8 cellular contexts compared by ENCODE assay signal in genomic region chr3:127673191-127674098, GRCh38. TPM values are rescaled to one million over a fixed set of nuclear protein-coding genes. Genes with fewer than 3 reads are reported as not detected.
DNase-seq lines count a peak whose midpoint lies in the region; ATAC-seq and TF ChIP-seq lines count a peak whose summit lies in the region.

No MANE protein-coding gene starts in this region.

- no peak for TF ChIP-seq EP300 in neural cell (conservative IDR thresholded peaks at IDR 0.05; ENCODE audit: poor library complexity, severe bottlenecking)

- peak overlapping the region; percentile 75 for H3K9ac ChIP-seq in fibroblast of lung (ENCODE audit: insufficient read depth, low read length)
- H3K9ac ChIP-seq in neural cell (ENCODE audit: low read length) = peak overlapping the region; percentile 42

- intact Hi-C loops in upper lobe of right lung (cut with DNase I) = no loop called here

- H3K9me2 ChIP-seq in neural cell (ENCODE audit: insufficient read depth, low read length) = no peaks in the 10 kb centered on the region

- H3K79me2 ChIP-seq in fibroblast of lung (ENCODE audit: control insufficient read depth, insufficient read depth, low read length) (no peaks in the 10 kb centered on the region), neural cell (replicated peaks; ENCODE audit: insufficient read depth, low read length) (no peaks in the 10 kb centered on the region)

- peaks cover 2% of the 10 kb centered on the region for H3K36me3 ChIP-seq in fibroblast of lung (ENCODE audit: control insufficient read depth, insufficient read depth, low read length)
- no peaks in the 10 kb centered on the region for H3K36me3 ChIP-seq in neural cell (ENCODE audit: insufficient read depth, low read length)
- H3K36me3 ChIP-seq in upper lobe of right lung = peaks cover 21% of the 10 kb centered on the region

- H3K9me3 ChIP-seq in fibroblast of lung (ENCODE audit: control insufficient read depth, insufficient read depth, low read depth, low read length) (no peaks in the 10 kb centered on the region), neural cell (ENCODE audit: low read length) (no peaks in the 10 kb centered on the region), upper lobe of right lung (no peaks in the 10 kb centered on the region)

- no peaks in the 10 kb centered on the region for H3K27me3 Mint-ChIP-seq in activated T-cell treated with anti-CD3 and anti-CD28 coated beads, Interleukin-2, amount 50 U/mL, for 24 hours

- H3K27me3 ChIP-seq in fibroblast of lung (ENCODE audit: control insufficient read depth, insufficient read depth, low read length) (no peaks in the 10 kb centered on the region), neural cell (ENCODE audit: insufficient read depth, low read depth, low read length) (no peaks in the 10 kb centered on the region), upper lobe of right lung (no peaks in the 10 kb centered on the region)

- H3K4me3 Mint-ChIP-seq in activated T-cell treated with anti-CD3 and anti-CD28 coated beads, Interleukin-2, amount 50 U/mL, for 24 hours = peak overlapping the region; percentile 80

- ATAC-seq in HG02763 (IDR thresholded peaks at IDR 0.05; ENCODE audit: unreplicated experiment) = peak; percentile 24
- ATAC-seq in upper lobe of right lung = peak; percentile 59

- peak overlapping the region; percentile 83 for H3K4me2 ChIP-seq in fibroblast of lung (ENCODE audit: extremely low read depth, insufficient read depth, low read length)
- no peak overlapping the region for H3K4me2 ChIP-seq in neural cell (ENCODE audit: low read length)

- H3K27ac Mint-ChIP-seq in activated T-cell treated with anti-CD3 and anti-CD28 coated beads, Interleukin-2, amount 50 U/mL, for 24 hours = peak overlapping the region; percentile 75

- no peak for TF ChIP-seq CTCF in fibroblast of lung (conservative IDR thresholded peaks at IDR 0.05 in 1 of 2, IDR thresholded peaks at IDR 0.05 in 1 of 2; ENCODE audit: low read depth in 1 of 2, low read length in 2 of 2)
- TF ChIP-seq CTCF in neural cell (IDR thresholded peaks at IDR 0.05; ENCODE audit: poor library complexity, severe bottlenecking) = no peak
- no peak for TF ChIP-seq CTCF in upper lobe of right lung (IDR thresholded peaks at IDR 0.05)

- H3K27ac ChIP-seq in fibroblast of lung (ENCODE audit: insufficient read depth, low read length) (peak overlapping the region; percentile 72), neural cell (ENCODE audit: low read length) (no peak overlapping the region), upper lobe of right lung (peak overlapping the region; percentile 56)

- DNase-seq in NCI-H2107 treated with DMSO at 0.1 percent for 48 hours (lab: John Stamatoyannopoulos, UW; ENCODE audit: unreplicated experiment) (peak; percentile 11), NCI-H2107 (lab: John Stamatoyannopoulos, UW) (no peak), NCI-H460 (ENCODE audit: extremely low read depth, low read depth) (peak; percentile 26), fibroblast of lung (ENCODE audit: low read depth in 2 of 2) (peak; percentile 58 to 65), upper lobe of right lung (peak; percentile 84)
- no peak for DNase-seq in activated T-cell treated with anti-CD3 and anti-CD28 coated beads, Interleukin-2, amount 50 U/mL, for 24 hours

- no peaks in the 10 kb centered on the region for H3K9me3 Mint-ChIP-seq in activated T-cell treated with anti-CD3 and anti-CD28 coated beads, Interleukin-2, amount 50 U/mL, for 24 hours

- H3K4me1 ChIP-seq in fibroblast of lung (ENCODE audit: control insufficient read depth, extremely low read depth, insufficient read depth, low read length) (no peaks in the 10 kb centered on the region), upper lobe of right lung (peaks cover 13% of the 10 kb centered on the region)

- H3F3A ChIP-seq in neural cell (ENCODE audit: insufficient read depth, low read length, poor library complexity, severe bottlenecking) = no peaks in the 10 kb centered on the region

- H2AFZ ChIP-seq in fibroblast of lung (ENCODE audit: low read length) = peak overlapping the region; percentile 36
- H2AFZ ChIP-seq in neural cell (ENCODE audit: low read depth, low read length) = no peak overlapping the region

- H3K4me1 Mint-ChIP-seq in activated T-cell treated with anti-CD3 and anti-CD28 coated beads, Interleukin-2, amount 50 U/mL, for 24 hours (ENCODE audit: low read depth) = peaks cover 30% of the 10 kb centered on the region

- H3K36me3 Mint-ChIP-seq in activated T-cell treated with anti-CD3 and anti-CD28 coated beads, Interleukin-2, amount 50 U/mL, for 24 hours (ENCODE audit: low read depth) = peaks cover 14% of the 10 kb centered on the region

- H3K4me3 ChIP-seq in fibroblast of lung (replicated peaks in 1 of 4; ENCODE audit: control extremely low read depth in 1 of 4, insufficient read depth in 1 of 4, low read depth in 3 of 4, low read length in 4 of 4) (peak overlapping the region; percentile 34 to 71 (median 58)), neural cell (ENCODE audit: low read length) (peak overlapping the region; percentile 60), upper lobe of right lung (peak overlapping the region; percentile 91)

- TF ChIP-seq RAD21 in neural cell (conservative IDR thresholded peaks at IDR 0.05) = no peak

- no peaks in the 10 kb centered on the region for H4K20me1 ChIP-seq in fibroblast of lung (ENCODE audit: control insufficient read depth, extremely low read depth, insufficient read depth, low read length)
- no peaks in the 10 kb centered on the region for H4K20me1 ChIP-seq in neural cell (ENCODE audit: insufficient read depth)

TF ChIP-seq in neural cell, 6 proteins besides CTCF, POLR2A, EP300 and RAD21:
- TF ChIP-seq MXI1 (conservative IDR thresholded peaks at IDR 0.05; ENCODE audit: poor library complexity, severe bottlenecking) = no peak
- TF ChIP-seq EZH2 (IDR thresholded peaks at IDR 0.05; ENCODE audit: borderline replicate concordance, insufficient read depth, low read length, poor library complexity, severe bottlenecking) = no peak
- peak; percentile 1 for TF ChIP-seq POLR2AphosphoS5 (IDR thresholded peaks at IDR 0.05)

RNA-seq across cellular contexts. Expression of gene ABTB1, which starts 0.7 kb away (rescaled TPM):
- 1.6 and 2.9 TPM in 2 replicates for total RNA-seq in NCI-H460 (2014; rRNA removed; shearing (Covaris generic))
- 1.1 and 2.3 TPM in 2 replicates for polyA plus RNA-seq in NCI-H460 (2014; cell fraction: nucleus; rRNA removed)
- 8.2 and 15.5 TPM in 2 replicates for total RNA-seq in fibroblast of lung
- polyA plus RNA-seq in fibroblast of lung = 7.9 and 11.8 TPM in 2 replicates
- 10.2 and 12.5 TPM in 2 replicates for polyA plus RNA-seq in fibroblast of lung (2012)
- polyA minus RNA-seq in fibroblast of lung (ENCODE audit: low replicate concordance) = 16.0 and 39.9 TPM in 2 replicates
- polyA plus RNA-seq in neural cell = 2.0 and 4.3 TPM in 2 replicates
- 4.9 and 6.6 TPM in 2 replicates for polyA minus RNA-seq in neural cell
- total RNA-seq in upper lobe of right lung = 47.5 TPM

RNA-seq across cellular contexts. Expression of gene PODXL2, which starts 44.5 kb away (rescaled TPM):
- 20.8 and 23.4 TPM in 2 replicates for total RNA-seq in NCI-H460 (2014; rRNA removed; shearing (Covaris generic))
- 62.7 and 81.6 TPM in 2 replicates for polyA plus RNA-seq in NCI-H460 (2014; cell fraction: nucleus; rRNA removed)
- total RNA-seq in fibroblast of lung (0.50 and 0.77 TPM in 2 replicates), upper lobe of right lung (3.7 TPM)
- polyA plus RNA-seq in fibroblast of lung (0.98 and 1.7 TPM in 2 replicates), neural cell (266 and 342 TPM in 2 replicates)
- 1.1 and 1.9 TPM in 2 replicates for polyA plus RNA-seq in fibroblast of lung (2012)
- polyA minus RNA-seq in fibroblast of lung (ENCODE audit: low replicate concordance) (0.16 and 1.8 TPM in 2 replicates), neural cell (245 and 268 TPM in 2 replicates)

Comparison
In these comparisons a context has a peak if more than half of its experiments do, and no peak if none do; other contexts are left out.
1. DNase-seq: peak in NCI-H2107 treated with DMSO at 0.1 percent for 48 hours (single experiment), NCI-H460 (single experiment), fibroblast of lung (2 of 2) and upper lobe of right lung (single experiment); none in NCI-H2107 (single experiment) and activated T-cell treated with anti-CD3 and anti-CD28 coated beads, Interleukin-2, amount 50 U/mL, for 24 hours (single experiment).
2. Peak in every context shown above with its lines, with median percentiles within 50 percentile points of each other: H3K4me3 ChIP-seq.